Comparison of ENCODE assay signal across 28 cellular contexts in genomic region chr1:7450772-7451171, GRCh38.
"Had no signal": no experiment of that assay in that cellular context is flagged by ENCODE, and none has a peak within 500 bp of the region (broad histone marks: within the 10 kb centered on the region; RNA-seq: fewer than 3 reads in every experiment).

No MANE protein-coding gene starts in this region.

- H3K27ac Mint-ChIP-seq: activated CD8-positive, alpha-beta memory T cell treated with anti-CD3 and anti-CD28 coated beads, Interleukin-2, amount 10 ng/mL, durations not matched to agents 7 days and 5 days; activated CD8-positive, alpha-beta T cell treated with anti-CD3 and anti-CD28 coated beads, Interleukin-2, amount 10 ng/mL, durations not matched to agents 7 days and 5 days; activated naive CD4-positive, alpha-beta T cell treated with anti-CD3 and anti-CD28 coated beads, Interleukin-2, amount 50 U/mL, for 72 hours; activated T-cell treated with anti-CD3 and anti-CD28 coated beads, Interleukin-2, amount 50 U/mL, for 72 hours; nephron progenitor cell; WTC11 had no signal

- ATAC-seq: activated CD8-positive, alpha-beta memory T cell treated with anti-CD3 and anti-CD28 coated beads, Interleukin-2, amount 10 ng/mL, durations not matched to agents 7 days and 5 days; activated CD8-positive, alpha-beta T cell treated with anti-CD3 and anti-CD28 coated beads, Interleukin-2, amount 10 ng/mL, durations not matched to agents 7 days and 5 days; activated naive CD4-positive, alpha-beta T cell treated with anti-CD3 and anti-CD28 coated beads, Interleukin-2, amount 50 U/mL, for 72 hours; activated T-cell treated with anti-CD3 and anti-CD28 coated beads, Interleukin-2, amount 50 U/mL, for 72 hours; esophagus mucosa; left cardiac atrium; left ventricle myocardium superior; pancreas; sciatic nerve; stimulated activated naive CD8-positive, alpha-beta T cell treated with anti-CD3 and anti-CD28 coated beads, Interleukin-15, Interleukin-2, amounts not matched to agents 100 U/mL and 50 U/mL, for 24 hours; WTC11 had no signal

- DNase-seq: activated CD4-positive, alpha-beta T cell treated with anti-CD3 and anti-CD28 coated beads, Interleukin-2, amount 50 U/mL, for 1 hour; activated CD8-positive, alpha-beta memory T cell treated with anti-CD3 and anti-CD28 coated beads, Interleukin-2, amount 10 ng/mL, durations not matched to agents 7 days and 5 days; activated CD8-positive, alpha-beta T cell treated with anti-CD3 and anti-CD28 coated beads, Interleukin-2, amount 10 ng/mL, durations not matched to agents 7 days and 5 days; activated naive CD4-positive, alpha-beta T cell; activated T-cell treated with anti-CD3 and anti-CD28 coated beads for 4 hours; activated T-cell treated with anti-CD3 and anti-CD28 coated beads, Interleukin-2, amount 50 U/mL, for 72 hours; central memory CD4-positive, alpha-beta T cell; foreskin fibroblast; head of caudate nucleus; hippocampal formation; left cardiac atrium; left ventricle myocardium superior; nephron progenitor cell; nucleus accumbens; retina; stimulated activated CD4-positive, alpha-beta T cell treated with anti-CD3 and anti-CD28 coated beads, Interleukin-12 subunit alpha, Interleukin-12 subunit beta, amount 100 ng/mL, for 4 hours; stimulated activated CD4-positive, alpha-beta T cell treated with anti-CD3 and anti-CD28 coated beads, Interleukin-4, amount 100 ng/mL, for 1 hour; stimulated activated naive CD8-positive, alpha-beta T cell treated with anti-CD3 and anti-CD28 coated beads, Interleukin-15, Interleukin-2, amounts not matched to agents 100 U/mL and 50 U/mL, for 24 hours; testis; transverse colon had no signal

- H3K4me1 ChIP-seq: breast epithelium, prostate gland had no signal

- H3K9me3 Mint-ChIP-seq: activated naive CD4-positive, alpha-beta T cell treated with anti-CD3 and anti-CD28 coated beads, Interleukin-2, amount 50 U/mL, for 72 hours; activated T-cell treated with anti-CD3 and anti-CD28 coated beads, Interleukin-2, amount 50 U/mL, for 72 hours; nephron progenitor cell; WTC11 had no signal

- H3K36me3 ChIP-seq: breast epithelium, pancreas, prostate gland, transverse colon had no signal

- H3K27ac ChIP-seq: breast epithelium, pancreas, prostate gland, skin epidermis, testis, transverse colon had no signal

- H3K4me1 Mint-ChIP-seq: activated CD8-positive, alpha-beta memory T cell treated with anti-CD3 and anti-CD28 coated beads, Interleukin-2, amount 10 ng/mL, durations not matched to agents 7 days and 5 days had no signal

- H3K4me3 ChIP-seq: breast epithelium, pancreas, prostate gland, skin epidermis, testis, transverse colon had no signal

- H3K27me3 Mint-ChIP-seq: activated CD8-positive, alpha-beta memory T cell treated with anti-CD3 and anti-CD28 coated beads, Interleukin-2, amount 10 ng/mL, durations not matched to agents 7 days and 5 days had no signal

- H3K4me3 Mint-ChIP-seq: activated CD8-positive, alpha-beta memory T cell treated with anti-CD3 and anti-CD28 coated beads, Interleukin-2, amount 10 ng/mL, durations not matched to agents 7 days and 5 days; activated CD8-positive, alpha-beta T cell treated with anti-CD3 and anti-CD28 coated beads, Interleukin-2, amount 10 ng/mL, durations not matched to agents 7 days and 5 days; activated T-cell treated with anti-CD3 and anti-CD28 coated beads, Interleukin-2, amount 50 U/mL, for 72 hours; nephron progenitor cell; WTC11 had no signal

- H3K36me3 Mint-ChIP-seq: activated CD8-positive, alpha-beta memory T cell treated with anti-CD3 and anti-CD28 coated beads, Interleukin-2, amount 10 ng/mL, durations not matched to agents 7 days and 5 days; activated naive CD4-positive, alpha-beta T cell treated with anti-CD3 and anti-CD28 coated beads, Interleukin-2, amount 50 U/mL, for 72 hours; WTC11 had no signal

- H3K27me3 ChIP-seq: breast epithelium, pancreas, testis, transverse colon had no signal
